In genomic region chr17:1438593-1439083, GRCh38 we compare ENCODE assay signal across 12 cellular contexts. TPM values are rescaled to one million over a fixed set of nuclear protein-coding genes. Genes with fewer than 3 reads are reported as not detected.
A peak's percentile ranks its signal among the peaks of the same experiment; 100 is the strongest.
DNase-seq lines count a peak whose midpoint lies in the region; ATAC-seq, FAIRE-seq and TF ChIP-seq lines count a peak whose summit lies in the region.
"Had no signal": no experiment of that assay in that cellular context is flagged by ENCODE, and none has a peak within 500 bp of the region (broad histone marks: within the 10 kb centered on the region; RNA-seq: fewer than 3 reads in every experiment).

No MANE protein-coding gene starts in this region.

- H3K4me2 ChIP-seq in SK-N-SH, result peak overlapping the region; percentile 48; the same call in 1 of the 2 replicates

- no peak for FAIRE-seq in D721Med (lab: Jason Lieb, UNC)
- FAIRE-seq: small intestine had no signal

- TF ChIP-seq EP300 in SK-N-SH (IDR thresholded peaks at IDR 0.05; ENCODE audit: borderline replicate concordance in 1 of 2, low read depth in 1 of 2, low read length in 1 of 2), result no peak

- H3K36me3 ChIP-seq in SK-N-SH (replicated peaks in 1 of 2; ENCODE audit: control insufficient read depth in 1 of 2, insufficient read depth in 2 of 2, low read length in 1 of 2) (peaks cover 19 to 34% of the 10 kb centered on the region in 2 experiments), rectal smooth muscle tissue (ENCODE audit: control insufficient read depth, insufficient read depth, low read length) (peaks cover 6% of the 10 kb centered on the region)

- peaks cover 100% of the 10 kb centered on the region for H3K79me2 ChIP-seq in SK-N-SH (ENCODE audit: insufficient read depth)

- no peak for ATAC-seq in HG02870 (IDR thresholded peaks at IDR 0.05; ENCODE audit: unreplicated experiment)
- ATAC-seq: heart left ventricle had no signal

- H3K9me2 ChIP-seq in SK-N-SH, result no peaks in the 10 kb centered on the region

- H3K9ac ChIP-seq in SK-N-SH, result peak overlapping the region; percentile 28; the same call in 1 of the 2 replicates
- no peak overlapping the region for H3K9ac ChIP-seq in rectal smooth muscle tissue (ENCODE audit: low read length)

- CTCF ChIA-PET in SK-N-SH (lab: Yijun Ruan, JAX), result interaction anchor here (0.6 kb wide), 1 partner anchor 15 kb away, joined by 3 read pairs; no protein-coding TSS in a partner anchor

- no peaks in the 10 kb centered on the region for H3K9me3 ChIP-seq in SK-N-SH
- H3K9me3 ChIP-seq: heart left ventricle had no signal

- H3K27ac ChIP-seq in SK-N-SH (ENCODE audit: low read depth in 2 of 2, low read length in 1 of 2), result peak overlapping the region in 1 of 2 experiments; percentile 80; a peak in 2 of 4 replicates
- peak overlapping the region; percentile 30 for H3K27ac ChIP-seq in rectal smooth muscle tissue (ENCODE audit: low read depth, low read length)

- H3K4me1 ChIP-seq in SK-N-SH (ENCODE audit: control insufficient read depth in 1 of 2, insufficient read depth in 2 of 2, low read depth in 1 of 2, low read length in 1 of 2), result peaks cover 0 to 6% of the 10 kb centered on the region in 2 experiments; a peak in 2 of 4 replicates
- no peaks in the 10 kb centered on the region for H3K4me1 ChIP-seq in rectal smooth muscle tissue (ENCODE audit: control insufficient read depth, insufficient read depth, low read length)

- H3K4me3 ChIP-seq in SK-N-SH (ENCODE audit: low read depth in 2 of 2, low read length in 1 of 2), result no peak overlapping the region
- no peak overlapping the region for H3K4me3 ChIP-seq in fibroblast of villous mesenchyme (ENCODE audit: low read depth, low read length)
- H3K4me3 ChIP-seq in rectal smooth muscle tissue (ENCODE audit: low read length), result no peak overlapping the region
- H3K4me3 ChIP-seq: heart left ventricle had no signal

- POLR2A ChIA-PET in SK-N-SH (lab: Yijun Ruan, JAX), result no interaction called here

- DNase-seq in Daoy (ENCODE audit: low read depth) (peak; percentile 29), SK-N-SH (no peak), fibroblast of villous mesenchyme (ENCODE audit: low read depth) (peak; percentile 66), D721Med (ENCODE audit: insufficient read length, low spot score) (no peak), GM10266 (ENCODE audit: extremely low spot score) (no peak), DMS 273 (lab: John Stamatoyannopoulos, UW; ENCODE audit: unreplicated experiment) (no peak)
- DNase-seq: COR-L47, NCI-H2029 treated with DMSO at 0.1 percent for 48 hours, small intestine had no signal

- no peak for TF ChIP-seq RAD21 in SK-N-SH (IDR thresholded peaks at IDR 0.05; ENCODE audit: low read length)

- H2AFZ ChIP-seq in SK-N-SH (ENCODE audit: low read depth), result no peak overlapping the region

- 63% methylated on average over 11 of the region's 11 CpGs for WGBS in SK-N-SH (ENCODE audit: low lambda C conversion rate)

- peaks cover 82% of the 10 kb centered on the region for H4K20me1 ChIP-seq in SK-N-SH (ENCODE audit: insufficient read depth)

- H3F3A ChIP-seq in SK-N-SH (replicated peaks; ENCODE audit: insufficient read depth), result peaks cover 22% of the 10 kb centered on the region

- H3K27me3 ChIP-seq in SK-N-SH (ENCODE audit: insufficient read depth) (no peaks in the 10 kb centered on the region), rectal smooth muscle tissue (ENCODE audit: control insufficient read depth, insufficient read depth, low read length) (no peaks in the 10 kb centered on the region)
- H3K27me3 ChIP-seq: heart left ventricle had no signal

- no peak for TF ChIP-seq CTCF in SK-N-SH (IDR thresholded peaks at IDR 0.05)
- TF ChIP-seq CTCF in fibroblast of villous mesenchyme (IDR thresholded peaks at IDR 0.05; ENCODE audit: insufficient read depth, low read depth, low read length), result no peak
- no peak for TF ChIP-seq CTCF in D721Med (IDR thresholded peaks at IDR 0.05; ENCODE audit: insufficient read depth, missing control alignments)
- no peak for TF ChIP-seq CTCF in GM10266 (IDR thresholded peaks at IDR 0.05; ENCODE audit: control insufficient read depth, insufficient read depth, low read depth, missing control alignments)

TF ChIP-seq in SK-N-SH, 30 proteins besides CTCF, POLR2A, EP300 and RAD21:
- 0 out of 2 replicates have a peak, but pooled peaks have one; percentile 28 for TF ChIP-seq FOSL2 (IDR thresholded peaks at IDR 0.05; ENCODE audit: borderline replicate concordance, low read depth)
- 0 out of 2 replicates have a peak, but pooled peaks have one; percentile 4 for TF ChIP-seq TCF12 (IDR thresholded peaks at IDR 0.05)
- no peak for TF ChIP-seq USF2 (IDR thresholded peaks at IDR 0.05; ENCODE audit: borderline replicate concordance, low read depth, low read length)

RNA-seq across cellular contexts. Expression of gene CRK, which starts 17.4 kb away (rescaled TPM):
- 118 and 126 TPM in 2 replicates for total RNA-seq in Daoy (2014; rRNA removed; shearing (Covaris generic))
- polyA plus RNA-seq in SK-N-SH (2012; rRNA removed), result 50.7 and 63.5 TPM in 2 replicates
- 73.3 and 80.8 TPM in 2 replicates for polyA plus RNA-seq in SK-N-SH (2012; cell fraction: cytosol; rRNA removed)
- polyA plus RNA-seq in SK-N-SH (2012; cell fraction: nucleus; rRNA removed), result 22.6 and 29.4 TPM in 2 replicates
- total RNA-seq in fibroblast of villous mesenchyme, result 99.5 and 149 TPM in 2 replicates

RNA-seq across cellular contexts. Expression of gene YWHAE, which starts 38.6 kb away (rescaled TPM):
- 772 and 1,216 TPM in 2 replicates for total RNA-seq in Daoy (2014; rRNA removed; shearing (Covaris generic))
- polyA plus RNA-seq in SK-N-SH (2012; rRNA removed), result 812 and 1,023 TPM in 2 replicates
- polyA plus RNA-seq in SK-N-SH (2012; cell fraction: cytosol; rRNA removed), result 1,249 and 1,463 TPM in 2 replicates
- polyA plus RNA-seq in SK-N-SH (2012; cell fraction: nucleus; rRNA removed), result 328 and 363 TPM in 2 replicates
- total RNA-seq in fibroblast of villous mesenchyme, result 458 and 562 TPM in 2 replicates

RNA-seq across cellular contexts. Expression of gene MYO1C, which starts 53.8 kb away (rescaled TPM):
- total RNA-seq in Daoy (2014; rRNA removed; shearing (Covaris generic)), result 55.9 and 57.2 TPM in 2 replicates
- polyA plus RNA-seq in SK-N-SH (2012; rRNA removed), result 98.0 and 102 TPM in 2 replicates
- polyA plus RNA-seq in SK-N-SH (2012; cell fraction: cytosol; rRNA removed), result 44.7 and 60.5 TPM in 2 replicates
- 250 and 284 TPM in 2 replicates for polyA plus RNA-seq in SK-N-SH (2012; cell fraction: nucleus; rRNA removed)
- 227 and 267 TPM in 2 replicates for total RNA-seq in fibroblast of villous mesenchyme

Comparison
In these comparisons a context has a peak if more than half of its experiments do, and no peak if none do; other contexts are left out.
1. DNase-seq: peak in Daoy (single experiment) and fibroblast of villous mesenchyme (single experiment); none in SK-N-SH (single experiment), D721Med (single experiment), GM10266 (single experiment) and DMS 273 (single experiment).